Comparison of ENCODE assay signal across 1 cellular context in the genomic region with DNA sequence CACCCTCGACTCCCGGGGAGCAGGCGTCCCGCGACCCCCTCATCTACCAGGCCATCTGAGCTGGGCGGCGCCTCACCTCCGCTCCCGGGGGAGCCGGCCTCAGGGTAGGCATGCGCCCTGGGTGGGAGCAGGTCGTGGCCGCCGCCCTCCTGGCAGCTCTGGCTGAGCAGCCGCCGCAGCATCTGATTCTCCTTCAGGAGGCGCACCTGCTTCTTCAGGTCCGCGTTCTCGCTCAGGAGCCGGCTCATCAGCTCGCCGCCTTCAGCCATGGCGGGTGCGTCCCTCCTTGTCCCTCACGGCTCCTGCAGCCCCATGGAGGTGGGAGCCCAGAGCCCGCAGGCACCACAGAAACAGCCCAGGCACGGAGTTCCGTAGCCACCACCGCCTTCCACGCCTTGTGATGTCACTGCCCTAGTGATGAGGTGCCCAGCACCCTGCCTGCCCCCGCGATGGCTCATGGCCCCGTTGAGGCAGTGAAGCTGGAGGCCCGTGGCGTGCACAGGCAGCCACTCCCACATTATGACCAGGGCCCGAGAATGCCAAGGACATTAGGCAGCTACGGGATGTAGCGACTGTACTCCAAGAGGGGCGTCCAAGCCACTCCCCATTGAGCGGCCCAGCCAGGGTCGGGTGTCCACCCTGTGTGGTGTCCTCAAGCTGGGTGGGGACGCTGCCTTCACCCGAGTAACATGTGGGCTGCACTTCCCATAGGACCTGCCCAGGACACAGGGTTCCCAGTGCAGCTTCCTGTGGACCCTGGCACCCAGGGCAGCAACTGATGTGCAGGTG.
TF ChIP-seq lines count a peak whose summit lies in the region.

No MANE protein-coding gene starts in this region.

TF ChIP-seq in WTC11, 78 proteins besides CTCF, POLR2A, EP300 and RAD21 (continued from another document):
- TF ChIP-seq, protein P1, sequence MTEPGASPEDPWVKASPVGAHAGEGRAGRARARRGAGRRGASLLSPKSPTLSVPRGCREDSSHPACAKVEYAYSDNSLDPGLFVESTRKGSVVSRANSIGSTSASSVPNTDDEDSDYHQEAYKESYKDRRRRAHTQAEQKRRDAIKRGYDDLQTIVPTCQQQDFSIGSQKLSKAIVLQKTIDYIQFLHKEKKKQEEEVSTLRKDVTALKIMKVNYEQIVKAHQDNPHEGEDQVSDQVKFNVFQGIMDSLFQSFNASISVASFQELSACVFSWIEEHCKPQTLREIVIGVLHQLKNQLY (CRISPR knock-in tag; IDR thresholded peaks at IDR 0.05): no peak
- TF ChIP-seq, protein P2, sequence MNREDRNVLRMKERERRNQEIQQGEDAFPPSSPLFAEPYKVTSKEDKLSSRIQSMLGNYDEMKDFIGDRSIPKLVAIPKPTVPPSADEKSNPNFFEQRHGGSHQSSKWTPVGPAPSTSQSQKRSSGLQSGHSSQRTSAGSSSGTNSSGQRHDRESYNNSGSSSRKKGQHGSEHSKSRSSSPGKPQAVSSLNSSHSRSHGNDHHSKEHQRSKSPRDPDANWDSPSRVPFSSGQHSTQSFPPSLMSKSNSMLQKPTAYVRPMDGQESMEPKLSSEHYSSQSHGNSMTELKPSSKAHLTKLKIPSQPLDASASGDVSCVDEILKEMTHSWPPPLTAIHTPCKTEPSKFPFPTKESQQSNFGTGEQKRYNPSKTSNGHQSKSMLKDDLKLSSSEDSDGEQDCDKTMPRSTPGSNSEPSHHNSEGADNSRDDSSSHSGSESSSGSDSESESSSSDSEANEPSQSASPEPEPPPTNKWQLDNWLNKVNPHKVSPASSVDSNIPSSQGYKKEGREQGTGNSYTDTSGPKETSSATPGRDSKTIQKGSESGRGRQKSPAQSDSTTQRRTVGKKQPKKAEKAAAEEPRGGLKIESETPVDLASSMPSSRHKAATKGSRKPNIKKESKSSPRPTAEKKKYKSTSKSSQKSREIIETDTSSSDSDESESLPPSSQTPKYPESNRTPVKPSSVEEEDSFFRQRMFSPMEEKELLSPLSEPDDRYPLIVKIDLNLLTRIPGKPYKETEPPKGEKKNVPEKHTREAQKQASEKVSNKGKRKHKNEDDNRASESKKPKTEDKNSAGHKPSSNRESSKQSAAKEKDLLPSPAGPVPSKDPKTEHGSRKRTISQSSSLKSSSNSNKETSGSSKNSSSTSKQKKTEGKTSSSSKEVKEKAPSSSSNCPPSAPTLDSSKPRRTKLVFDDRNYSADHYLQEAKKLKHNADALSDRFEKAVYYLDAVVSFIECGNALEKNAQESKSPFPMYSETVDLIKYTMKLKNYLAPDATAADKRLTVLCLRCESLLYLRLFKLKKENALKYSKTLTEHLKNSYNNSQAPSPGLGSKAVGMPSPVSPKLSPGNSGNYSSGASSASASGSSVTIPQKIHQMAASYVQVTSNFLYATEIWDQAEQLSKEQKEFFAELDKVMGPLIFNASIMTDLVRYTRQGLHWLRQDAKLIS (CRISPR knock-in tag; IDR thresholded peaks at IDR 0.05; ENCODE audit: borderline replicate concordance): no peak
- TF ChIP-seq, protein P3, sequence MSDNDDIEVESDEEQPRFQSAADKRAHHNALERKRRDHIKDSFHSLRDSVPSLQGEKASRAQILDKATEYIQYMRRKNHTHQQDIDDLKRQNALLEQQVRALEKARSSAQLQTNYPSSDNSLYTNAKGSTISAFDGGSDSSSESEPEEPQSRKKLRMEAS (CRISPR knock-in tag; IDR thresholded peaks at IDR 0.05): no peak
- no peak for TF ChIP-seq CREB1 (CRISPR knock-in tag; IDR thresholded peaks at IDR 0.05)
